In genomic region chr1:89739013-89739843, GRCh38 we compare ENCODE assay signal across 8 cellular contexts.
DNase-seq lines count a peak whose midpoint lies in the region; ATAC-seq and TF ChIP-seq lines count a peak whose summit lies in the region.

No MANE protein-coding gene starts in this region.

- POLR2A ChIA-PET in CD8-positive, alpha-beta T cell (lab: Charles Lee) = interaction anchor here (1.2 to 1.7 kb wide), 2 partner anchors 14 to 18 kb away, joined by 5 read pairs; no protein-coding TSS in a partner anchor

- H3K4me1 ChIP-seq in CD8-positive, alpha-beta T cell (ENCODE audit: insufficient read depth, low read length) = peaks cover 14% of the 10 kb centered on the region
- H3K4me1 ChIP-seq in mucosa of descending colon (ENCODE audit: low read depth) = no peaks in the 10 kb centered on the region

- no peak for TF ChIP-seq CTCF in CD8-positive, alpha-beta T cell (IDR thresholded peaks at IDR 0.05)
- TF ChIP-seq CTCF in mucosa of descending colon (IDR thresholded peaks at IDR 0.05) = no peak

- H3K4me3 Mint-ChIP-seq in CD8-positive, alpha-beta T cell = peak overlapping the region; percentile 13

- H3K9me3 ChIP-seq in CD8-positive, alpha-beta T cell (ENCODE audit: low read length) = no peaks in the 10 kb centered on the region
- no peaks in the 10 kb centered on the region for H3K9me3 ChIP-seq in mucosa of descending colon

- H3K36me3 ChIP-seq in CD8-positive, alpha-beta T cell (ENCODE audit: insufficient read depth, low read length) = no peaks in the 10 kb centered on the region
- no peaks in the 10 kb centered on the region for H3K36me3 ChIP-seq in mucosa of descending colon (ENCODE audit: low read depth)

- H3K9me3 Mint-ChIP-seq in CD8-positive, alpha-beta T cell = peaks cover 2% of the 10 kb centered on the region

- H3K27me3 ChIP-seq in CD8-positive, alpha-beta T cell (ENCODE audit: insufficient read depth, low read length) = no peaks in the 10 kb centered on the region

- ATAC-seq in CD8-positive, alpha-beta T cell = peak; percentile 56
- ATAC-seq in HG02870 (IDR thresholded peaks at IDR 0.05; ENCODE audit: unreplicated experiment) (peak; percentile 45), mucosa of descending colon (peak; percentile 47), GM19467 (IDR thresholded peaks at IDR 0.05; ENCODE audit: unreplicated experiment) (no peak), HG02970 (IDR thresholded peaks at IDR 0.05; ENCODE audit: low FRiP score, unreplicated experiment) (no peak)

- H3K4me1 Mint-ChIP-seq in CD8-positive, alpha-beta T cell (ENCODE audit: low read depth) = peaks cover 35% of the 10 kb centered on the region

- CTCF ChIA-PET in CD8-positive, alpha-beta T cell (lab: Charles Lee) = interaction anchor here (1.0 to 3.4 kb wide), 2 partner anchors 24 to 131 kb away, joined by 3 to 15 read pairs; no protein-coding TSS in a partner anchor

- no peak for TF ChIP-seq POLR2A in erythroblast (IDR thresholded peaks at IDR 0.05; ENCODE audit: low read length)

- H3K4me3 ChIP-seq in CD8-positive, alpha-beta T cell (ENCODE audit: low read depth, low read length) = no peak overlapping the region
- no peak overlapping the region for H3K4me3 ChIP-seq in mucosa of descending colon

- H3K27me3 Mint-ChIP-seq in CD8-positive, alpha-beta T cell (ENCODE audit: low read depth) = no peaks in the 10 kb centered on the region

- H3K27ac ChIP-seq in CD8-positive, alpha-beta T cell (ENCODE audit: low read depth, low read length) = no peak overlapping the region

- DNase-seq in CD8-positive, alpha-beta T cell = no peak
- peak; percentile 37 for DNase-seq in activated gamma-delta T cell treated with anti-CD3 and anti-CD28 coated beads, Interleukin-2, amount 50 U/mL, for 16 hours (ENCODE audit: low read depth)
- DNase-seq in mucosa of descending colon = no peak
- no peak for DNase-seq in hippocampal formation (lab: John Stamatoyannopoulos, UW)
- DNase-seq in erythroblast (lab: John Stamatoyannopoulos, UW) = no peak

- peak overlapping the region; percentile 77 for H3K27ac Mint-ChIP-seq in CD8-positive, alpha-beta T cell

- intact Hi-C loops in CD8-positive, alpha-beta T cell (cut with DNase I, micrococcal nuclease) = no loop called here
- intact Hi-C loops in mucosa of descending colon (cut with DNase I, micrococcal nuclease) = no loop called here

- H3K36me3 Mint-ChIP-seq in CD8-positive, alpha-beta T cell = peaks cover 3% of the 10 kb centered on the region

Comparison
In these comparisons a context has a peak if more than half of its experiments do, and no peak if none do; other contexts are left out.
1. ATAC-seq: peak in CD8-positive, alpha-beta T cell (single experiment), HG02870 (single experiment) and mucosa of descending colon (single experiment); none in GM19467 (single experiment) and HG02970 (single experiment).